34 cellular contexts compared by ENCODE assay signal in genomic region chr5:178662541-178662860, GRCh38.
"Had no signal": no experiment of that assay in that cellular context is flagged by ENCODE, and none has a peak within 500 bp of the region (broad histone marks: within the 10 kb centered on the region; RNA-seq: fewer than 3 reads in every experiment).

No MANE protein-coding gene starts in this region.

- H3K27ac ChIP-seq: KMS-11 had no signal

- H3K4me2 ChIP-seq: KMS-11 had no signal

- DNase-seq: Karpas-422, Kasumi-1, MG63, MM.1S, MV-4-11, NCI-H1048, NCI-H1092, NCI-H1092 treated with DMSO at 0.1 percent for 48 hours, NCI-H1105, NCI-H1105 treated with DMSO at 0.1 percent for 48 hours, NCI-H1417, NCI-H1417 treated with DMSO at 0.1 percent for 48 hours, NCI-H1436, NCI-H1436 treated with DMSO at 0.1 percent for 48 hours, NCI-H146, NCI-H1694, NCI-H1694 treated with DMSO at 0.1 percent for 48 hours, NCI-H187, NCI-H187 treated with DMSO at 0.1 percent for 48 hours, NCI-H1930, NCI-H2029, NCI-H2029 treated with DMSO at 0.1 percent for 48 hours, NCI-H2081, NCI-H2081 treated with DMSO at 0.1 percent for 48 hours, NCI-H2107, NCI-H2171, NCI-H2171 treated with DMSO at 0.1 percent for 48 hours, NCI-H2227 treated with DMSO at 0.1 percent for 48 hours, NCI-H226, NCI-H345, NCI-H446, NCI-H446 treated with DMSO at 0.1 percent for 48 hours, NCI-H510A had no signal

- H3K4me3 ChIP-seq: MG63 had no signal

- H3K36me3 ChIP-seq: MG63 had no signal

- H3K9ac ChIP-seq: KMS-11 had no signal
